9 cellular contexts compared by ENCODE assay signal in the genomic region with DNA sequence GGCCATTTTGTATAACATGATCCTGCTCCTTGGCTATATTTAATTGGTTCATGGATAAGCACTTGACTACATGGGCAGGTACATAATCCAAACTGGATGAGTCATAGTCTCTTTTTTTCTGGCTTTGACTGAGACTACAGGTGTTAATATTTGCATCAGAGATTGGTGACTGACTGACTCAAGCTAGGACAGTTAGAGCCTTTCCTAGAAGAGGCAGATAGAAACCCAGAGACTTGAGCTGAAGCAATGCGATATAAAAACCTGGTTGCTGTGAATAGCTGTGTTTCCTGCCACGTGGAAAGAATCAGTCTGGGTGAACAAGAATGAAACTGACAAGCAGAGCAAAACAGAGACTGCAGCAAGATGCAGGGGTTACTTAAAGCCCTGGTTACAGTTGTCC.
DNase-seq lines count a peak whose midpoint lies in the region; ATAC-seq and TF ChIP-seq lines count a peak whose summit lies in the region.
"Had no signal": no experiment of that assay in that cellular context is flagged by ENCODE, and none has a peak within 500 bp of the region (broad histone marks: within the 10 kb centered on the region; RNA-seq: fewer than 3 reads in every experiment).

No MANE protein-coding gene starts in this region.

- H3K36me3 Mint-ChIP-seq in effector memory CD8-positive, alpha-beta T cell (ENCODE audit: insufficient read depth), result no peaks in the 10 kb centered on the region

- H3K4me3 ChIP-seq in WERI-Rb-1 (ENCODE audit: low read depth, low read length), result no peak overlapping the region
- H3K4me3 ChIP-seq: pancreas had no signal

- peaks cover 0 to 8% of the 10 kb centered on the region in 2 donors for H3K4me1 Mint-ChIP-seq in effector memory CD8-positive, alpha-beta T cell (ENCODE audit: low read depth in 2 of 2)

- no peak overlapping the region for H3K27ac ChIP-seq in WERI-Rb-1
- H3K27ac ChIP-seq: pancreas had no signal

- DNase-seq in effector memory CD8-positive, alpha-beta T cell, result no peak
- DNase-seq in HuH-7.5 (ENCODE audit: low spot score) (no peak), mesenteric fat pad (ENCODE audit: low spot score) (no peak), EL (no peak), WERI-Rb-1 (no peak)
- DNase-seq: pancreas had no signal

- H3K27ac Mint-ChIP-seq in effector memory CD8-positive, alpha-beta T cell, result peak overlapping the region in 1 of 2 donors; percentile 29

- peak; percentile 96 for ATAC-seq in GM18520 (IDR thresholded peaks at IDR 0.05; ENCODE audit: unreplicated experiment)
- peak; percentile 92 for ATAC-seq in GM21390 (IDR thresholded peaks at IDR 0.05; ENCODE audit: unreplicated experiment)
- peak; percentile 92 for ATAC-seq in HG03439 (IDR thresholded peaks at IDR 0.05; ENCODE audit: unreplicated experiment)
- peak; percentile 41 for ATAC-seq in effector memory CD8-positive, alpha-beta T cell (replicated peaks)

- no peaks in the 10 kb centered on the region for H3K27me3 Mint-ChIP-seq in effector memory CD8-positive, alpha-beta T cell

- no peaks in the 10 kb centered on the region for H3K27me3 ChIP-seq in WERI-Rb-1 (ENCODE audit: insufficient read depth, low read depth, severe bottlenecking)
- H3K27me3 ChIP-seq: pancreas had no signal

- H3K9me3 Mint-ChIP-seq in effector memory CD8-positive, alpha-beta T cell, result no peaks in the 10 kb centered on the region

- no peak for TF ChIP-seq CTCF in WERI-Rb-1 (IDR thresholded peaks at IDR 0.05; ENCODE audit: low read depth, low read length)

- no peaks in the 10 kb centered on the region for H3K36me3 ChIP-seq in WERI-Rb-1
- H3K36me3 ChIP-seq: pancreas had no signal

- H3K4me3 Mint-ChIP-seq in effector memory CD8-positive, alpha-beta T cell, result no peak overlapping the region

- peaks cover under 1% of the 10 kb centered on the region for H3K9me3 ChIP-seq in WERI-Rb-1 (ENCODE audit: severe bottlenecking)
- H3K9me3 ChIP-seq: pancreas had no signal

Comparison
In these comparisons a context has a peak if more than half of its experiments do, and no peak if none do; other contexts are left out.
1. ATAC-seq: peak in every context shown above with its lines; median percentile 96 in GM18520; 92 in GM21390; 92 in HG03439; 41 in effector memory CD8-positive, alpha-beta T cell.